Comparison of ENCODE assay signal across 23 cellular contexts in the genomic region with DNA sequence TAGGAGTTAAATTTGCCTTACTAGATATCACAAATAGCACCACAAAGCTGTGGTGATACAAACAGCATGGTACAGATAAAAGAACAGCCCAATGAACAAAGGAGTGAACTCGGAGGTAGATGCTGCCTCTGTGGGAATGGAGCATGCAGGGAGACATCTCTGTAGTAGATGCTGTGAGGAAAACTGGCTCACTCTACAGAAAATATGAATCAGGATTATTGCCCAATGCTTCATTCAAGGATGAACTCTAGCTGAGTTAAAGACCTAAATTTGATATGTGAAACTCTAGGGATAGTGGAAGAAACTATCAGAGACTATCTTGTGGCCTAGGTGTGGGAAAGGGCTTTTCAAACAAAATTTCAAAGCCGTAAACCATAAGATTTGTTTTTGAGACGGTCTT. TPM values are rescaled to one million over a fixed set of nuclear protein-coding genes. Genes with fewer than 3 reads are reported as not detected.
DNase-seq lines count a peak whose midpoint lies in the region; ATAC-seq, FAIRE-seq and TF ChIP-seq lines count a peak whose summit lies in the region.
"Had no signal": no experiment of that assay in that cellular context is flagged by ENCODE, and none has a peak within 500 bp of the region (broad histone marks: within the 10 kb centered on the region; RNA-seq: fewer than 3 reads in every experiment).

No MANE protein-coding gene starts in this region.

- no peak for ATAC-seq in left cardiac atrium
- ATAC-seq: A549, K562 had no signal

- H3K4me1 Mint-ChIP-seq in MCF 10A (ENCODE audit: insufficient read depth, unreplicated experiment): peaks cover 7% of the 10 kb centered on the region

- no peaks in the 10 kb centered on the region for H3K36me3 ChIP-seq in mammary epithelial cell (ENCODE audit: insufficient read depth, low read length)
- H3K36me3 ChIP-seq in H1 (ENCODE audit: control insufficient read depth in 2 of 4, insufficient read depth in 4 of 4, low read length in 3 of 4): no peaks in the 10 kb centered on the region

- H3K9ac ChIP-seq in mammary epithelial cell (ENCODE audit: insufficient read depth, low read length): no peak overlapping the region
- no peak overlapping the region for H3K9ac ChIP-seq in H1 (replicated peaks in 1 of 4; ENCODE audit: extremely low read depth in 1 of 4, low read depth in 3 of 4, low read length in 3 of 4)

- POLR2A ChIA-PET in MCF 10A (lab: Yijun Ruan, JAX) (no interaction called here), H1 (lab: Charles Lee; ENCODE audit: partially characterized antibody) (interaction anchor here (0.8 kb wide), 1 partner anchor 18 kb away, joined by 3 read pairs; no protein-coding TSS in a partner anchor)

- no peak for TF ChIP-seq RAD21 in H1 (IDR thresholded peaks at IDR 0.05 in 1 of 2, conservative IDR thresholded peaks at IDR 0.05 in 1 of 2; ENCODE audit: low read depth in 2 of 2, low read length in 2 of 2)

- 0 out of 2 replicates have a peak overlapping the region, but pooled peaks have one; percentile 53 for H2AK5ac ChIP-seq in H1 (ENCODE audit: low read depth, low read length)

- 75% methylated on average over 3 of the region's 3 CpGs for WGBS in mammary epithelial cell (ENCODE audit: low coverage, missing lambda C conversion rate)
- WGBS in H1 (ENCODE audit: extremely low coverage in 1 of 2, insufficient coverage in 1 of 2, insufficient read length in 1 of 2, insufficient replicate concordance in 2 of 2, low coverage in 1 of 2, low lambda C conversion rate in 2 of 2, missing lambda C conversion rate in 1 of 2), 2 experiments: 86% methylated on average over 3 of the region's 3 CpGs; no CpG with 5 or more reads in 1 of the 2 experiments

- H3K27ac ChIP-seq in mammary epithelial cell (ENCODE audit: insufficient read depth, low read depth, low read length): no peak overlapping the region
- H3K27ac ChIP-seq in H1 (ENCODE audit: low read depth, low read length): no peak overlapping the region
- H3K27ac ChIP-seq: 22Rv1, A549, C4-2B, HL-60 had no signal

- no peak overlapping the region for H3K27ac Mint-ChIP-seq in MCF 10A (ENCODE audit: low read depth, unreplicated experiment)

- H3K4me3 ChIP-seq in mammary epithelial cell (replicated peaks in 1 of 3; ENCODE audit: insufficient read depth in 1 of 3, low read depth in 2 of 3, low read length in 3 of 3): no peak overlapping the region
- no peak overlapping the region for H3K4me3 ChIP-seq in H1 (ENCODE audit: extremely low read depth in 1 of 4, insufficient read depth in 2 of 4, low read depth in 3 of 4, low read length in 4 of 4)
- H3K4me3 ChIP-seq: A549, K562 had no signal

- in situ Hi-C loops in mammary epithelial cell (cut with MboI; ENCODE audit: low sequenced_read_pairs in 2 of 2): loop anchor here in 1 of 2 donors (10.0 kb wide), 1 partner anchor 133 kb away; no protein-coding TSS in a partner anchor

- H3K14ac ChIP-seq in H1 (ENCODE audit: insufficient read length): no peak overlapping the region

- H4K20me1 ChIP-seq in mammary epithelial cell (ENCODE audit: insufficient read depth, low read length): no peaks in the 10 kb centered on the region
- no peaks in the 10 kb centered on the region for H4K20me1 ChIP-seq in H1 (replicated peaks in 1 of 2; ENCODE audit: control insufficient read depth in 1 of 2, insufficient read depth in 2 of 2, low read length in 2 of 2)

- H2BK12ac ChIP-seq in H1 (ENCODE audit: low read depth, low read length): no peak overlapping the region

- dilution Hi-C loops in mammary epithelial cell (cut with HindIII; ENCODE audit: low sequenced_read_pairs): no loop called here

- H3K79me1 ChIP-seq in H1 (ENCODE audit: low read depth, low read length): no peaks in the 10 kb centered on the region

- H3K4me3 Mint-ChIP-seq in MCF 10A (ENCODE audit: unreplicated experiment): no peak overlapping the region
- H3K4me3 Mint-ChIP-seq: CD4-positive, alpha-beta memory T cell had no signal

- H3K27me3 ChIP-seq in mammary epithelial cell (ENCODE audit: insufficient read depth, low read length) (no peaks in the 10 kb centered on the region), H1 (replicated peaks in 1 of 4; ENCODE audit: control insufficient read depth in 3 of 4, extremely low read depth in 1 of 4, insufficient read depth in 3 of 4, low read length in 3 of 4) (no peaks in the 10 kb centered on the region)

- peaks cover 4% of the 10 kb centered on the region for H3K4me1 ChIP-seq in mammary epithelial cell (ENCODE audit: insufficient read depth, low read length)
- no peaks in the 10 kb centered on the region for H3K4me1 ChIP-seq in H1 (replicated peaks in 1 of 4; ENCODE audit: control insufficient read depth in 3 of 4, insufficient read depth in 4 of 4, low read length in 3 of 4)

- no peak for TF ChIP-seq POLR2A in H1 (IDR thresholded peaks at IDR 0.05; ENCODE audit: control extremely low read depth in 1 of 2, low read depth in 2 of 2, low read length in 2 of 2)

- H2BK20ac ChIP-seq in H1 (ENCODE audit: low read length): no peak overlapping the region

- BruUV-seq in MCF 10A (replicated peaks; lab: Mats Ljungman, UMichigan) (no TSS peak), mammary epithelial cell (replicated peaks; lab: Mats Ljungman, UMichigan) (no TSS peak)

- H2BK120ac ChIP-seq in H1 (replicated peaks; ENCODE audit: low read depth, low read length): no peak overlapping the region

- H3K36me3 Mint-ChIP-seq in MCF 10A (ENCODE audit: insufficient read depth, unreplicated experiment): no peaks in the 10 kb centered on the region
- H3K36me3 Mint-ChIP-seq: CD4-positive, alpha-beta memory T cell had no signal

- no peak overlapping the region for H3K18ac ChIP-seq in H1 (ENCODE audit: extremely low read depth, low read length)

- FAIRE-seq in H1 (lab: Jason Lieb, UNC): no peak
- FAIRE-seq: A549, GM19239, H54, K562 had no signal

- H3K79me2 ChIP-seq in mammary epithelial cell (ENCODE audit: insufficient read depth, low read length) (no peaks in the 10 kb centered on the region), H1 (ENCODE audit: control insufficient read depth in 1 of 2, insufficient read depth in 2 of 2, low read length in 2 of 2) (no peaks in the 10 kb centered on the region)

- DNase-seq in MCF 10A (ENCODE audit: unreplicated experiment): peak; percentile 16
- no peak for DNase-seq in mammary epithelial cell
- no peak for DNase-seq in H1 (ENCODE audit: low read depth in 1 of 2, low spot score in 2 of 2)
- peak; percentile 58 for DNase-seq in iris pigment epithelial cell (ENCODE audit: low read depth)
- DNase-seq in NCI-H1105 (lab: John Stamatoyannopoulos, UW): no peak
- DNase-seq in left cardiac atrium: no peak
- no peak for DNase-seq in GM03348 (ENCODE audit: low spot score)
- DNase-seq: AML-193; CD4-positive, alpha-beta memory T cell; DMS153; DMS79; GDM1; HCEC 1CT had no signal

- no peaks in the 10 kb centered on the region for H3K27me3 Mint-ChIP-seq in MCF 10A (ENCODE audit: insufficient read depth, unreplicated experiment)
- H3K27me3 Mint-ChIP-seq: CD4-positive, alpha-beta memory T cell had no signal

- H3K9me3 ChIP-seq in mammary epithelial cell (replicated peaks; ENCODE audit: insufficient read depth, low read length) (peaks cover 7% of the 10 kb centered on the region), H1 (ENCODE audit: insufficient read depth in 2 of 2, low read depth in 1 of 2, low read length in 1 of 2) (peaks cover 0 to 3% of the 10 kb centered on the region in 2 experiments; a peak in 1 of 4 replicates)

- no peak overlapping the region for H3K4ac ChIP-seq in H1 (replicated peaks; ENCODE audit: insufficient read length, low read depth, low read length)

- no peaks in the 10 kb centered on the region for H3K9me3 Mint-ChIP-seq in MCF 10A (ENCODE audit: unreplicated experiment)

- TF ChIP-seq CTCF in MCF 10A (IDR thresholded peaks at IDR 0.05; ENCODE audit: unreplicated experiment) (no peak), mammary epithelial cell (conservative IDR thresholded peaks at IDR 0.05 in 1 of 2, IDR thresholded peaks at IDR 0.05 in 1 of 2; ENCODE audit: extremely low read depth in 1 of 2, insufficient read depth in 1 of 2, low read depth in 1 of 2, low read length in 2 of 2) (no peak), H1 (IDR thresholded peaks at IDR 0.05; ENCODE audit: control extremely low read depth in 1 of 3, insufficient read depth in 1 of 3, low read depth in 1 of 3, low read length in 3 of 3) (no peak)

- no peak overlapping the region for H4K91ac ChIP-seq in H1 (replicated peaks; ENCODE audit: insufficient read length, low read length)

- H2BK5ac ChIP-seq in H1 (ENCODE audit: low read depth, low read length): no peak overlapping the region

- no peaks in the 10 kb centered on the region for H3K23me2 ChIP-seq in H1 (ENCODE audit: low read depth, low read length)

- H2AFZ ChIP-seq in mammary epithelial cell (ENCODE audit: low read depth, low read length): no peak overlapping the region
- H2AFZ ChIP-seq in H1 (ENCODE audit: low read length): no peak overlapping the region

- H3K56ac ChIP-seq in H1 (replicated peaks; ENCODE audit: insufficient read length, low read depth, low read length): no peak overlapping the region

- intact Hi-C loops in MCF 10A (cut with micrococcal nuclease): no loop called here
- intact Hi-C loops in mammary epithelial cell (cut with micrococcal nuclease): loop anchor here (5.0 kb wide), 1 partner anchor 561 kb away; no protein-coding TSS in a partner anchor
- intact Hi-C loops in left cardiac atrium (cut with DNase I): no loop called here

- no peak for TF ChIP-seq EP300 in H1 (IDR thresholded peaks at IDR 0.05; ENCODE audit: borderline replicate concordance in 1 of 2, low read depth in 2 of 2, low read length in 2 of 2)

- no peak overlapping the region for H3K23ac ChIP-seq in H1 (ENCODE audit: insufficient read length)

- peak overlapping the region; percentile 74; the same call in 1 of the 2 replicates for H4K8ac ChIP-seq in H1 (ENCODE audit: extremely low read depth, insufficient read depth, low read length)

- H4K5ac ChIP-seq in H1 (ENCODE audit: insufficient read length, low read depth, low read length): peak overlapping the region; percentile 30

- CTCF ChIA-PET in MCF 10A (lab: Yijun Ruan, JAX): interaction anchor here (1.1 to 5.6 kb wide), 4 partner anchors 14 to 132 kb away, joined by 3 to 32 read pairs (median 3); no protein-coding TSS in a partner anchor
- CTCF ChIA-PET in mammary epithelial cell (lab: Charles Lee; ENCODE audit: low non-redundant PET): no interaction called here
- CTCF ChIA-PET in H1 (lab: Charles Lee; ENCODE audit: partially characterized antibody): interaction anchor here (0.7 to 12.7 kb wide), 7 partner anchors 10 to 132 kb away, joined by 3 to 201 read pairs (median 4); no protein-coding TSS in a partner anchor

- H3K4me2 ChIP-seq in mammary epithelial cell (ENCODE audit: insufficient read depth, low read depth, low read length) (no peak overlapping the region), H1 (ENCODE audit: insufficient read depth in 1 of 2, low read depth in 2 of 2, low read length in 2 of 2) (no peak overlapping the region)
- H3K4me2 ChIP-seq: A549 had no signal

- H2BK15ac ChIP-seq in H1 (ENCODE audit: low read length): no peak overlapping the region

RNA-seq across cellular contexts. Expression of a gene that starts 15.3 kb away (rescaled TPM):
- total RNA-seq in MCF 10A (2022): 0.26 and 0.49 TPM in 2 replicates
- 1 to 10 TPM; 3.0 to 4.3 TPM for total RNA-seq in mammary epithelial cell
- 1.5 TPM for polyA plus RNA-seq in mammary epithelial cell
- polyA minus RNA-seq in mammary epithelial cell: 1.7 TPM
- 22.4 and 22.6 TPM in 2 replicates for total RNA-seq in H1 (2021; fragmentation: NEBNext Ultra II Directional; extraction: Animal tissue kit (Norgen Biotek cat#: 25700))
- 21.5 and 26.9 TPM in 2 replicates for polyA plus RNA-seq in H1 (2011; rRNA removed)
- 15.4 TPM for polyA plus RNA-seq in H1 (2011; cell fraction: cytosol; rRNA removed)
- 32.7 TPM for polyA plus RNA-seq in H1 (2011; cell fraction: nucleus; rRNA removed)
- polyA plus RNA-seq in H1 (2012, experiment 1 of 2): 10.3 to 18.4 TPM (median 16.8 TPM) in 4 replicates
- 14.6 TPM for polyA plus RNA-seq in H1 (2012, experiment 2 of 2)
- 16.3 TPM for polyA plus RNA-seq in H1 (2013, experiment 1 of 2)
- polyA plus RNA-seq in H1 (2013, experiment 2 of 2): 16.6 TPM
- 15.2 and 16.7 TPM in 2 replicates for polyA minus RNA-seq in H1 (2011; rRNA and poly(A)+ RNA removed)
- 10.2 TPM for polyA minus RNA-seq in H1 (2011; cell fraction: cytosol; rRNA and poly(A)+ RNA removed)
- polyA minus RNA-seq in H1 (2011; cell fraction: nucleus; rRNA and poly(A)+ RNA removed): 11.1 TPM
- total RNA-seq in left cardiac atrium: 1 to 10 TPM; 5.6 to 5.9 TPM

RNA-seq across cellular contexts. Expression of a gene that starts 17.3 kb away (rescaled TPM):
- total RNA-seq in MCF 10A (2022): not detected in 2 replicates
- not detected for total RNA-seq in mammary epithelial cell
- not detected for polyA plus RNA-seq in mammary epithelial cell
- not detected for polyA minus RNA-seq in mammary epithelial cell
- total RNA-seq in H1 (2021; fragmentation: NEBNext Ultra II Directional; extraction: Animal tissue kit (Norgen Biotek cat#: 25700)): not detected in 2 replicates
- polyA plus RNA-seq in H1 (2011; rRNA removed): 0.02 TPM in 1 of 2 replicates, not detected in the other
- not detected for polyA plus RNA-seq in H1 (2011; cell fraction: cytosol; rRNA removed)
- polyA plus RNA-seq in H1 (2011; cell fraction: nucleus; rRNA removed): not detected
- not detected in 4 replicates for polyA plus RNA-seq in H1 (2012, experiment 1 of 2)
- not detected for polyA plus RNA-seq in H1 (2012, experiment 2 of 2)
- polyA plus RNA-seq in H1 (2013, experiment 1 of 2): not detected
- polyA plus RNA-seq in H1 (2013, experiment 2 of 2): not detected
- 0.06 TPM in 1 of 2 replicates, not detected in the other for polyA minus RNA-seq in H1 (2011; rRNA and poly(A)+ RNA removed)
- polyA minus RNA-seq in H1 (2011; cell fraction: cytosol; rRNA and poly(A)+ RNA removed): not detected
- not detected for polyA minus RNA-seq in H1 (2011; cell fraction: nucleus; rRNA and poly(A)+ RNA removed)
- not detected for total RNA-seq in left cardiac atrium
- total RNA-seq: CD4-positive, alpha-beta memory T cell; Daoy; HT1080; K562 had no signal
- polyA plus RNA-seq: BJ; CD4-positive, alpha-beta memory T cell had no signal

RNA-seq across cellular contexts. Expression of a gene that starts 51.1 kb away (rescaled TPM):
- total RNA-seq in MCF 10A (2022): not detected in 2 replicates
- total RNA-seq in mammary epithelial cell: not detected
- polyA plus RNA-seq in mammary epithelial cell: not detected
- polyA minus RNA-seq in mammary epithelial cell: not detected
- 0.75 TPM in 1 of 2 replicates, not detected in the other for total RNA-seq in H1 (2021; fragmentation: NEBNext Ultra II Directional; extraction: Animal tissue kit (Norgen Biotek cat#: 25700))
- not detected in 2 replicates for polyA plus RNA-seq in H1 (2011; rRNA removed)
- not detected for polyA plus RNA-seq in H1 (2011; cell fraction: cytosol; rRNA removed)
- 1.3 TPM for polyA plus RNA-seq in H1 (2011; cell fraction: nucleus; rRNA removed)
- polyA plus RNA-seq in H1 (2012, experiment 1 of 2): not detected in 4 replicates
- not detected for polyA plus RNA-seq in H1 (2012, experiment 2 of 2)
- not detected for polyA plus RNA-seq in H1 (2013, experiment 1 of 2)
- not detected for polyA plus RNA-seq in H1 (2013, experiment 2 of 2)
- 1.0 TPM in 1 of 2 replicates, not detected in the other for polyA minus RNA-seq in H1 (2011; rRNA and poly(A)+ RNA removed)
- polyA minus RNA-seq in H1 (2011; cell fraction: cytosol; rRNA and poly(A)+ RNA removed): not detected
- 2.4 TPM for polyA minus RNA-seq in H1 (2011; cell fraction: nucleus; rRNA and poly(A)+ RNA removed)
- under 1 TPM in 1 of 2 donors, not detected in 1; 0.97 TPM for total RNA-seq in left cardiac atrium
- total RNA-seq: Daoy, K562 had no signal
- polyA plus RNA-seq: A549; BJ; CD4-positive, alpha-beta memory T cell; K562 had no signal

Comparison
In these comparisons a context has a peak if more than half of its experiments do, and no peak if none do; other contexts are left out.
1. DNase-seq: peak in MCF 10A (single experiment) and iris pigment epithelial cell (single experiment); none in mammary epithelial cell (single experiment), H1 (0 of 2), NCI-H1105 (single experiment), left cardiac atrium (single experiment) and GM03348 (single experiment).